9 cellular contexts compared by ENCODE assay signal in genomic region chr3:45986303-45986982, GRCh38. TPM values are rescaled to one million over a fixed set of nuclear protein-coding genes. Genes with fewer than 3 reads are reported as not detected.
DNase-seq lines count a peak whose midpoint lies in the region; ATAC-seq and TF ChIP-seq lines count a peak whose summit lies in the region.
"Had no signal": no experiment of that assay in that cellular context is flagged by ENCODE, and none has a peak within 500 bp of the region (broad histone marks: within the 10 kb centered on the region; RNA-seq: fewer than 3 reads in every experiment).

No MANE protein-coding gene starts in this region.

- no peak for TF ChIP-seq CTCF in left ventricle myocardium inferior (IDR thresholded peaks at IDR 0.05; ENCODE audit: borderline replicate concordance)

- H3K36me3 ChIP-seq in left ventricle myocardium inferior (peaks cover 34% of the 10 kb centered on the region), subcutaneous abdominal adipose tissue (ENCODE audit: control insufficient read depth in 5 of 5, insufficient read depth in 5 of 5, low read length in 5 of 5) (peaks cover 11 to 38% (median 29%) of the 10 kb centered on the region in 5 donors)

- H3K4me1 ChIP-seq in left ventricle myocardium inferior (peaks cover 100% of the 10 kb centered on the region), subcutaneous abdominal adipose tissue (ENCODE audit: control insufficient read depth in 5 of 5, insufficient read depth in 5 of 5, low read length in 5 of 5) (peaks cover 10 to 47% (median 35%) of the 10 kb centered on the region in 5 donors)

- intact Hi-C loops in left ventricle myocardium inferior (cut with micrococcal nuclease): no loop called here

- no peaks in the 10 kb centered on the region for H3K27me3 Mint-ChIP-seq in activated CD8-positive, alpha-beta T cell treated with anti-CD3 and anti-CD28 coated beads, Interleukin-2, amount 10 ng/mL, durations not matched to agents 7 days and 5 days (ENCODE audit: low read depth)

- H3K9me3 ChIP-seq in left ventricle myocardium inferior (replicated peaks): no peaks in the 10 kb centered on the region
- H3K9me3 ChIP-seq in subcutaneous abdominal adipose tissue (ENCODE audit: control insufficient read depth in 5 of 5, low read length in 5 of 5): no peaks in the 10 kb centered on the region

- H3K27ac ChIP-seq in left ventricle myocardium inferior (replicated peaks): peak overlapping the region; percentile 96
- H3K27ac ChIP-seq in subcutaneous abdominal adipose tissue (ENCODE audit: low read depth, low read length): peak overlapping the region; percentile 35

- H3K4me3 Mint-ChIP-seq in activated CD8-positive, alpha-beta T cell treated with anti-CD3 and anti-CD28 coated beads, Interleukin-2, amount 10 ng/mL, durations not matched to agents 7 days and 5 days: no peak overlapping the region
- H3K4me3 Mint-ChIP-seq: T-helper 1 cell treated with Interleukin-12 subunit alpha and Interleukin-12 subunit beta and Interleukin-4 antibody, amounts not matched to agents 30 μg/mL and 1 μg/mL, for 36 hours had no signal

- H3K9me3 Mint-ChIP-seq in activated CD8-positive, alpha-beta T cell treated with anti-CD3 and anti-CD28 coated beads, Interleukin-2, amount 10 ng/mL, durations not matched to agents 7 days and 5 days (ENCODE audit: insufficient read depth): no peaks in the 10 kb centered on the region
- H3K9me3 Mint-ChIP-seq: T-helper 1 cell treated with Interleukin-12 subunit alpha and Interleukin-12 subunit beta and Interleukin-4 antibody, amounts not matched to agents 30 μg/mL and 1 μg/mL, for 36 hours had no signal

- CTCF ChIA-PET in activated CD8-positive, alpha-beta T cell treated with anti-CD3 and anti-CD28 coated beads, Interleukin-2, amount 10 ng/mL, durations not matched to agents 7 days and 5 days (lab: Charles Lee): interaction anchor here (1.1 kb wide), 1 partner anchor 392 kb away, joined by 3 read pairs; no protein-coding TSS in a partner anchor

- DNase-seq in HuH-7 (ENCODE audit: low spot score): peak; percentile 80
- DNase-seq in activated CD8-positive, alpha-beta T cell treated with anti-CD3 and anti-CD28 coated beads, Interleukin-2, amount 10 ng/mL, durations not matched to agents 7 days and 5 days: no peak
- DNase-seq in left ventricle myocardium inferior: peak; percentile 57
- no peak for DNase-seq in NCI-H345 treated with DMSO at 0.1 percent for 48 hours (lab: John Stamatoyannopoulos, UW; ENCODE audit: unreplicated experiment)

- peaks cover 92% of the 10 kb centered on the region for H3K4me1 Mint-ChIP-seq in activated CD8-positive, alpha-beta T cell treated with anti-CD3 and anti-CD28 coated beads, Interleukin-2, amount 10 ng/mL, durations not matched to agents 7 days and 5 days (ENCODE audit: low read depth)

- H3K27ac Mint-ChIP-seq in activated CD8-positive, alpha-beta T cell treated with anti-CD3 and anti-CD28 coated beads, Interleukin-2, amount 10 ng/mL, durations not matched to agents 7 days and 5 days: peak overlapping the region; percentile 21
- H3K27ac Mint-ChIP-seq: T-helper 1 cell treated with Interleukin-12 subunit alpha and Interleukin-12 subunit beta and Interleukin-4 antibody, amounts not matched to agents 30 μg/mL and 1 μg/mL, for 36 hours had no signal

- H3K9ac ChIP-seq in subcutaneous abdominal adipose tissue (ENCODE audit: low read length in 5 of 5): no peak overlapping the region

- H3K4me3 ChIP-seq in left ventricle myocardium inferior (peak overlapping the region; percentile 33), subcutaneous abdominal adipose tissue (ENCODE audit: low read depth in 1 of 5, low read length in 5 of 5) (no peak overlapping the region)

- H3K36me3 Mint-ChIP-seq in activated CD8-positive, alpha-beta T cell treated with anti-CD3 and anti-CD28 coated beads, Interleukin-2, amount 10 ng/mL, durations not matched to agents 7 days and 5 days (ENCODE audit: low read depth): peaks cover 85% of the 10 kb centered on the region

- POLR2A ChIA-PET in activated CD8-positive, alpha-beta T cell treated with anti-CD3 and anti-CD28 coated beads, Interleukin-2, amount 10 ng/mL, durations not matched to agents 7 days and 5 days (lab: Charles Lee): no interaction called here

- no peak for ATAC-seq in activated CD8-positive, alpha-beta T cell treated with anti-CD3 and anti-CD28 coated beads, Interleukin-2, amount 10 ng/mL, durations not matched to agents 7 days and 5 days
- ATAC-seq in GM19023 (IDR thresholded peaks at IDR 0.05; ENCODE audit: unreplicated experiment) (no peak), HG02759 (IDR thresholded peaks at IDR 0.05; ENCODE audit: unreplicated experiment) (no peak), GM21526 (IDR thresholded peaks at IDR 0.05; ENCODE audit: low FRiP score, unreplicated experiment) (no peak)

- no peaks in the 10 kb centered on the region for H3K27me3 ChIP-seq in left ventricle myocardium inferior (ENCODE audit: low read depth)
- no peaks in the 10 kb centered on the region for H3K27me3 ChIP-seq in subcutaneous abdominal adipose tissue (ENCODE audit: control insufficient read depth in 5 of 5, insufficient read depth in 4 of 5, low read length in 5 of 5)

RNA-seq across cellular contexts. Expression of gene FYCO1, which starts 9.2 kb away (rescaled TPM):
- 10 to 100 TPM; 16.6 to 19.5 TPM for total RNA-seq in activated CD8-positive, alpha-beta T cell treated with anti-CD3 and anti-CD28 coated beads, Interleukin-2, amount 10 ng/mL, durations not matched to agents 7 days and 5 days
- 121 TPM for total RNA-seq in left ventricle myocardium inferior

RNA-seq across cellular contexts. Expression of gene XCR1, which starts 40.8 kb away (rescaled TPM):
- total RNA-seq in activated CD8-positive, alpha-beta T cell treated with anti-CD3 and anti-CD28 coated beads, Interleukin-2, amount 10 ng/mL, durations not matched to agents 7 days and 5 days: not detected
- total RNA-seq in left ventricle myocardium inferior: not detected

RNA-seq across cellular contexts. Expression of gene CXCR6, which starts 43.2 kb away (rescaled TPM):
- 10 to 100 TPM; 26.5 to 27.6 TPM for total RNA-seq in activated CD8-positive, alpha-beta T cell treated with anti-CD3 and anti-CD28 coated beads, Interleukin-2, amount 10 ng/mL, durations not matched to agents 7 days and 5 days
- 0.33 TPM for total RNA-seq in left ventricle myocardium inferior

Comparison
In these comparisons a context has a peak if more than half of its experiments do, and no peak if none do; other contexts are left out.
1. DNase-seq: peak in HuH-7 (single experiment) and left ventricle myocardium inferior (single experiment); none in activated CD8-positive, alpha-beta T cell treated with anti-CD3 and anti-CD28 coated beads, Interleukin-2, amount 10 ng/mL, durations not matched to agents 7 days and 5 days (single experiment) and NCI-H345 treated with DMSO at 0.1 percent for 48 hours (single experiment).
2. RNA of gene CXCR6, which starts 43.2 kb away (total RNA-seq): 26.5 to 27.6 TPM in activated CD8-positive, alpha-beta T cell treated with anti-CD3 and anti-CD28 coated beads, Interleukin-2, amount 10 ng/mL, durations not matched to agents 7 days and 5 days; 0.33 TPM in left ventricle myocardium inferior (single experiment); every median in the first group is over 10 times any median in the second.